ENCODE assay signal across 9 cellular contexts in the genomic region with DNA sequence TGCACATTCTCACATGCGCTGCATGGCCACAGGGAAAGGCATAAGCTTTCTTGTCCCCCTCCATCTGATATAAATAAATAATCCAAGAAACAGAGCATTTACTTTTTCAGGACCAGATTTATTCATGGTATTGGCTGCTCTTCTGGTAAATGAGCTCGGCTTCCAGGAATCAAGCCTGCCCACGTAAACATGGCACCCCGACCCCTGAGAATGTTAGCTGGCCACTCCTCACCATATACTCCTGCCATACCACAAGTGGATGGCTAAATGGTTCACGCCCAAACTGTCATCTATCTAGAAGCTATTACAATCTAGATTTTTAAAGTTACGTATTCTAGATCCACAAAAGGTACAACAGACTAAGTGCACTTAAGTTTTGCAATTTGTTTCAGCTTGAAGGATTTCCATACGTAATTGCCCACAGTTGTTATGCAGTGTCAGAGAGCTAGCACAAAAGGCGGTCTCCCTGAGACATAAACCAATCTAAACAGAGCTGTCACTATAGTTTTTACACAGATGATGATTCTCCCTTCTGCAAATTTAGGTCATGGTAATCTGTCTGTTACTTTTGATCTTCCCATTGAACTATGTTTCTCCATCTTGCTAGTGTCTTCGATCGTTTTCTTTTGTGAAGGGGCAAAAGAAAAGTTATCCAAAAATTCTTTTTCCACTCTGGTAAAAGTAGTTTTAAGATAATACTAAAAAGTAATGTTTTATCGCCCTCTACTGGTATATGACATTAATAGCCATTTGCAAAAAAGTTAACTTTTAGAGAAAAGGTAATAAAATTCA. TPM values are rescaled to one million over a fixed set of nuclear protein-coding genes. Genes with fewer than 3 reads are reported as not detected.
DNase-seq lines count a peak whose midpoint lies in the region; ATAC-seq and TF ChIP-seq lines count a peak whose summit lies in the region.
"Had no signal": no experiment of that assay in that cellular context is flagged by ENCODE, and none has a peak within 500 bp of the region (broad histone marks: within the 10 kb centered on the region; RNA-seq: fewer than 3 reads in every experiment).

No MANE protein-coding gene starts in this region.

- POLR2A ChIA-PET in naive thymus-derived CD4-positive, alpha-beta T cell (lab: Charles Lee): interaction anchor here (0.9 to 1.3 kb wide), 2 partner anchors 14 to 17 kb away, joined by 3 to 8 read pairs; no protein-coding TSS in a partner anchor

- H3K9me3 ChIP-seq in naive thymus-derived CD4-positive, alpha-beta T cell (ENCODE audit: control insufficient read depth in 2 of 3, low read length in 3 of 3): no peaks in the 10 kb centered on the region

- no peaks in the 10 kb centered on the region for H3K9me3 Mint-ChIP-seq in chondrocyte (ENCODE audit: low read depth)
- H3K9me3 Mint-ChIP-seq in naive thymus-derived CD4-positive, alpha-beta T cell: no peaks in the 10 kb centered on the region
- H3K9me3 Mint-ChIP-seq in activated naive CD8-positive, alpha-beta T cell treated with anti-CD3 and anti-CD28 coated beads for 36 hours: no peaks in the 10 kb centered on the region
- H3K9me3 Mint-ChIP-seq: activated T-cell treated with anti-CD3 and anti-CD28 coated beads, Interleukin-2, amount 50 U/mL, for 4 hours had no signal

- H3K27me3 ChIP-seq in naive thymus-derived CD4-positive, alpha-beta T cell (ENCODE audit: control insufficient read depth in 2 of 2, insufficient read depth in 2 of 2, low read length in 2 of 2): no peaks in the 10 kb centered on the region

- H3K36me3 Mint-ChIP-seq in chondrocyte (ENCODE audit: low read depth): no peaks in the 10 kb centered on the region
- no peaks in the 10 kb centered on the region for H3K36me3 Mint-ChIP-seq in naive thymus-derived CD4-positive, alpha-beta T cell
- no peaks in the 10 kb centered on the region for H3K36me3 Mint-ChIP-seq in activated naive CD8-positive, alpha-beta T cell treated with anti-CD3 and anti-CD28 coated beads for 36 hours

- peak; percentile 93 for TF ChIP-seq CTCF in chondrocyte (IDR thresholded peaks at IDR 0.05)

- ATAC-seq in naive thymus-derived CD4-positive, alpha-beta T cell: peak; percentile 52

- H3K27me3 Mint-ChIP-seq in chondrocyte (ENCODE audit: low read depth): no peaks in the 10 kb centered on the region
- H3K27me3 Mint-ChIP-seq in naive thymus-derived CD4-positive, alpha-beta T cell: no peaks in the 10 kb centered on the region
- no peaks in the 10 kb centered on the region for H3K27me3 Mint-ChIP-seq in activated naive CD8-positive, alpha-beta T cell treated with anti-CD3 and anti-CD28 coated beads for 36 hours

- peaks cover 0 to 6% of the 10 kb centered on the region in 2 donors for H3K4me1 ChIP-seq in naive thymus-derived CD4-positive, alpha-beta T cell (ENCODE audit: control insufficient read depth in 2 of 2, insufficient read depth in 2 of 2, low read length in 2 of 2)

- H3K27ac Mint-ChIP-seq in chondrocyte (ENCODE audit: unreplicated experiment): no peak overlapping the region
- peak overlapping the region in 2 of 9 donors; percentile 37 to 45 for H3K27ac Mint-ChIP-seq in naive thymus-derived CD4-positive, alpha-beta T cell
- no peak overlapping the region for H3K27ac Mint-ChIP-seq in activated naive CD8-positive, alpha-beta T cell treated with anti-CD3 and anti-CD28 coated beads for 36 hours

- H3K4me3 Mint-ChIP-seq in chondrocyte (ENCODE audit: unreplicated experiment): no peak overlapping the region
- H3K4me3 Mint-ChIP-seq in naive thymus-derived CD4-positive, alpha-beta T cell: peak overlapping the region in 5 of 10 donors; percentile 2 to 45 (median 18)
- no peak overlapping the region for H3K4me3 Mint-ChIP-seq in activated naive CD8-positive, alpha-beta T cell treated with anti-CD3 and anti-CD28 coated beads for 36 hours
- H3K4me3 Mint-ChIP-seq: activated T-cell treated with anti-CD3 and anti-CD28 coated beads, Interleukin-2, amount 50 U/mL, for 4 hours had no signal

- intact Hi-C loops in naive thymus-derived CD4-positive, alpha-beta T cell (cut with micrococcal nuclease): loop anchor here (1.0 to 2.0 kb wide), 7 partner anchors 14 to 998 kb away; no protein-coding TSS in a partner anchor

- H3K4me1 Mint-ChIP-seq in chondrocyte (ENCODE audit: low read depth): peaks cover 14% of the 10 kb centered on the region
- H3K4me1 Mint-ChIP-seq in naive thymus-derived CD4-positive, alpha-beta T cell: peaks cover 8 to 17% (median 14%) of the 10 kb centered on the region in 7 donors
- H3K4me1 Mint-ChIP-seq in activated naive CD8-positive, alpha-beta T cell treated with anti-CD3 and anti-CD28 coated beads for 36 hours: peaks cover 10% of the 10 kb centered on the region

- H3K4me3 ChIP-seq in naive thymus-derived CD4-positive, alpha-beta T cell (ENCODE audit: low read length): no peak overlapping the region

- no peak overlapping the region for H3K27ac ChIP-seq in naive thymus-derived CD4-positive, alpha-beta T cell (ENCODE audit: low read depth, low read length)

- peak; percentile 37 for DNase-seq in activated effector memory CD4-positive, alpha-beta T cell treated with anti-CD3 and anti-CD28 coated beads, Interleukin-2, amount 50 U/mL, for 16 hours
- no peak for DNase-seq in activated effector memory CD4-positive, alpha-beta T cell treated with Interleukin-2 at 50 U/mL for 16 hours
- peak; percentile 51 for DNase-seq in NCI-H446 treated with DMSO at 0.1 percent for 48 hours (lab: John Stamatoyannopoulos, UW)
- DNase-seq in chondrocyte (ENCODE audit: low spot score): no peak
- peak in 6 of 9 donors; percentile 32 to 60 (median 52) for DNase-seq in naive thymus-derived CD4-positive, alpha-beta T cell
- no peak for DNase-seq in HK-2 (ENCODE audit: unreplicated experiment)
- no peak for DNase-seq in T1000 (lab: John Stamatoyannopoulos, UW)
- no peak for DNase-seq in activated naive CD8-positive, alpha-beta T cell treated with anti-CD3 and anti-CD28 coated beads for 36 hours
- DNase-seq: activated T-cell treated with anti-CD3 and anti-CD28 coated beads, Interleukin-2, amount 50 U/mL, for 4 hours had no signal

- no peaks in the 10 kb centered on the region for H3K36me3 ChIP-seq in naive thymus-derived CD4-positive, alpha-beta T cell (ENCODE audit: control insufficient read depth in 2 of 3, insufficient read depth in 3 of 3, low read length in 3 of 3)

- CTCF ChIA-PET in naive thymus-derived CD4-positive, alpha-beta T cell (lab: Charles Lee): interaction anchor here (0.5 to 6.1 kb wide), 32 partner anchors 9 to 998 kb away, joined by 3 to 59 read pairs (median 4); no protein-coding TSS in a partner anchor

RNA-seq across cellular contexts. Expression of gene FOXO1, which starts 16.2 kb away (rescaled TPM):
- total RNA-seq in chondrocyte: 8.9 to 17.7 TPM (median 9.7 TPM) in 3 replicates
- total RNA-seq in naive thymus-derived CD4-positive, alpha-beta T cell: 10 to 100 TPM; 36.4 to 97.6 (median 93.7) TPM
- 10 to 100 TPM; 66.3 to 71.9 TPM for polyA plus RNA-seq in naive thymus-derived CD4-positive, alpha-beta T cell
- 10 to 100 TPM; 38.4 to 38.7 TPM for total RNA-seq in activated naive CD8-positive, alpha-beta T cell treated with anti-CD3 and anti-CD28 coated beads for 36 hours

Comparison
In these comparisons a context has a peak if more than half of its experiments do, and no peak if none do; other contexts are left out.
1. DNase-seq: peak in activated effector memory CD4-positive, alpha-beta T cell treated with anti-CD3 and anti-CD28 coated beads, Interleukin-2, amount 50 U/mL, for 16 hours (single experiment), NCI-H446 treated with DMSO at 0.1 percent for 48 hours (single experiment) and naive thymus-derived CD4-positive, alpha-beta T cell (6 of 9); none in activated effector memory CD4-positive, alpha-beta T cell treated with Interleukin-2 at 50 U/mL for 16 hours (single experiment), chondrocyte (single experiment), HK-2 (single experiment), T1000 (single experiment) and activated naive CD8-positive, alpha-beta T cell treated with anti-CD3 and anti-CD28 coated beads for 36 hours (single experiment).